ENCODE assay signal across 8 cellular contexts in the genomic region with DNA sequence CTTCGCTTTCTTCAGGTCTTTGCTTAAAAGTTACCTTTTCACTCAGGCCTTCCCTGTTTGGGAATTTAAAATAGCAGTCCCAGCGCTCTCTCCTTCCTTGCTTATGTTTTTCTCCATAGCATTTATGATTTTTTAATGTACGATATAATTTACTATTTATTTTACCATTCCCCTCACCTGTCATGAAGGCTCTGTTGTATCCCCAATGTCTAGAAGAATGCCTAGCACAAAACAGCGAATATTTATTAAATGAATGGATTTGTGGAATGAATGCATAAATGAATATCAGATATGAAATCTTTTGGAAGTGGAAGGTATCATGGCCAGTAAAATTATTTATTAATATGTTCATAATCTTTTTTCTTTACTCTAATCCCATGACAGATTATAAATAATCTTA. TPM values are rescaled to one million over a fixed set of nuclear protein-coding genes. Genes with fewer than 3 reads are reported as not detected.
DNase-seq lines count a peak whose midpoint lies in the region; ATAC-seq and TF ChIP-seq lines count a peak whose summit lies in the region.

No MANE protein-coding gene starts in this region.

- H2BK120ac ChIP-seq in trophoblast cell (ENCODE audit: insufficient read depth, low read length, poor library complexity) = no peak overlapping the region

- H2AK5ac ChIP-seq in trophoblast cell (ENCODE audit: low read length) = no peak overlapping the region

- no peak overlapping the region for H2BK5ac ChIP-seq in trophoblast cell (ENCODE audit: low read depth, low read length, poor library complexity)

- no peak for DNase-seq in CD8-positive, alpha-beta T cell
- DNase-seq in OCI-LY7 (ENCODE audit: low spot score) = no peak
- DNase-seq in esophagus muscularis mucosa (ENCODE audit: extremely low spot score) = no peak
- DNase-seq in trophoblast cell = no peak
- DNase-seq in CD14-positive monocyte (ENCODE audit: low spot score) = no peak
- DNase-seq in NCI-H526 treated with DMSO at 0.1 percent for 48 hours (lab: John Stamatoyannopoulos, UW) = no peak

- peak overlapping the region; percentile 90 for H3K4me3 ChIP-seq in CD8-positive, alpha-beta T cell (ENCODE audit: low read depth, low read length)
- H3K4me3 ChIP-seq in OCI-LY7 (ENCODE audit: low read depth, low read length, poor library complexity, severe bottlenecking) (peak overlapping the region; percentile 92), esophagus muscularis mucosa (peak overlapping the region; percentile 78 to 83 (median 82)), trophoblast cell (ENCODE audit: low read depth, low read length) (no peak overlapping the region)

- H3K36me3 ChIP-seq in CD8-positive, alpha-beta T cell (ENCODE audit: insufficient read depth, low read length) = no peaks in the 10 kb centered on the region
- H3K36me3 ChIP-seq in OCI-LY7 (ENCODE audit: insufficient read depth, low read length) (no peaks in the 10 kb centered on the region), esophagus muscularis mucosa (no peaks in the 10 kb centered on the region), trophoblast cell (ENCODE audit: control insufficient read depth in 1 of 2, insufficient read depth in 2 of 2, low read length in 2 of 2) (no peaks in the 10 kb centered on the region)

- H3K27ac Mint-ChIP-seq in CD8-positive, alpha-beta T cell = peak overlapping the region; percentile 99
- peak overlapping the region in 1 of 7 donors; percentile 21 for H3K27ac Mint-ChIP-seq in CD14-positive monocyte

- no peak overlapping the region for H3K18ac ChIP-seq in trophoblast cell (ENCODE audit: low read length)

- TF ChIP-seq CTCF in CD8-positive, alpha-beta T cell (IDR thresholded peaks at IDR 0.05) = no peak
- TF ChIP-seq CTCF in OCI-LY7 (conservative IDR thresholded peaks at IDR 0.05; ENCODE audit: low read length) (no peak), esophagus muscularis mucosa (IDR thresholded peaks at IDR 0.05) (no peak), CD14-positive monocyte (IDR thresholded peaks at IDR 0.05) (no peak)

- H3K27ac ChIP-seq in CD8-positive, alpha-beta T cell (ENCODE audit: low read depth, low read length) = no peak overlapping the region
- H3K27ac ChIP-seq in OCI-LY7 (ENCODE audit: low read depth, low read length, poor library complexity, severe bottlenecking) (no peak overlapping the region), esophagus muscularis mucosa (replicated peaks in 1 of 4) (peak overlapping the region; percentile 89 to 94 (median 90)), trophoblast cell (ENCODE audit: low read depth, low read length) (no peak overlapping the region)

- peaks cover 19% of the 10 kb centered on the region for H3K4me1 ChIP-seq in CD8-positive, alpha-beta T cell (ENCODE audit: insufficient read depth, low read length)
- H3K4me1 ChIP-seq in OCI-LY7 (ENCODE audit: insufficient read depth, low read length, poor library complexity, severe bottlenecking) = peaks cover 5% of the 10 kb centered on the region
- peaks cover 37 to 79% (median 72%) of the 10 kb centered on the region in 4 donors for H3K4me1 ChIP-seq in esophagus muscularis mucosa
- H3K4me1 ChIP-seq in trophoblast cell (ENCODE audit: control insufficient read depth in 1 of 2, insufficient read depth in 2 of 2, low read length in 2 of 2) = peaks cover 2 to 6% of the 10 kb centered on the region in 2 experiments

- no peak overlapping the region for H4K12ac ChIP-seq in trophoblast cell (ENCODE audit: low read depth, low read length)

- H3K79me2 ChIP-seq in OCI-LY7 (ENCODE audit: insufficient read depth, low read depth, low read length) (no peaks in the 10 kb centered on the region), trophoblast cell (ENCODE audit: control insufficient read depth, insufficient read depth, low read length, poor library complexity) (peaks cover 12% of the 10 kb centered on the region)

- H3K9me3 ChIP-seq in CD8-positive, alpha-beta T cell (ENCODE audit: low read length) = no peaks in the 10 kb centered on the region
- H3K9me3 ChIP-seq in OCI-LY7 (ENCODE audit: low read length) = no peaks in the 10 kb centered on the region
- H3K9me3 ChIP-seq in esophagus muscularis mucosa = no peaks in the 10 kb centered on the region
- H3K9me3 ChIP-seq in trophoblast cell (ENCODE audit: insufficient read depth, low read depth, low read length) = no peaks in the 10 kb centered on the region

- no peak for ATAC-seq in CD8-positive, alpha-beta T cell
- ATAC-seq in GM19324 (IDR thresholded peaks at IDR 0.05; ENCODE audit: low FRiP score, unreplicated experiment) (no peak), HG03159 (IDR thresholded peaks at IDR 0.05; ENCODE audit: unreplicated experiment) (no peak)

- H3K27me3 Mint-ChIP-seq in CD8-positive, alpha-beta T cell (ENCODE audit: low read depth) = peaks cover 4% of the 10 kb centered on the region
- peaks cover 0 to 2% (median 1%) of the 10 kb centered on the region in 3 donors for H3K27me3 Mint-ChIP-seq in CD14-positive monocyte (ENCODE audit: low read depth in 3 of 3)

- no peak overlapping the region for H3K4ac ChIP-seq in trophoblast cell (ENCODE audit: low read depth, low read length)

- peaks cover 5% of the 10 kb centered on the region for H3K36me3 Mint-ChIP-seq in CD8-positive, alpha-beta T cell
- peaks cover 7 to 11% of the 10 kb centered on the region in 2 donors for H3K36me3 Mint-ChIP-seq in CD14-positive monocyte

- no peak for TF ChIP-seq EP300 in esophagus muscularis mucosa (IDR thresholded peaks at IDR 0.05)

- H3K9me2 ChIP-seq in OCI-LY7 (ENCODE audit: insufficient read depth, low read length) = no peaks in the 10 kb centered on the region

- H3K9ac ChIP-seq in trophoblast cell (ENCODE audit: low read length) = no peak overlapping the region

- no TSS peak for BruUV-seq in OCI-LY7 (replicated peaks; lab: Mats Ljungman, UMichigan)

- H3K4me3 Mint-ChIP-seq in CD8-positive, alpha-beta T cell = peak overlapping the region; percentile 100
- H3K4me3 Mint-ChIP-seq in CD14-positive monocyte = peak overlapping the region in 1 of 2 donors; percentile 3

- H2AFZ ChIP-seq in OCI-LY7 (ENCODE audit: low read length) (peak overlapping the region; percentile 60; the same call in 1 of the 2 replicates), trophoblast cell (ENCODE audit: insufficient read depth, low read length, poor library complexity) (no peak overlapping the region)

- no peak overlapping the region for H4K8ac ChIP-seq in trophoblast cell (ENCODE audit: low read depth, low read length)

- no peaks in the 10 kb centered on the region for H4K20me1 ChIP-seq in OCI-LY7 (ENCODE audit: insufficient read depth, low read length)

- H2BK12ac ChIP-seq in trophoblast cell (ENCODE audit: low read length) = no peak overlapping the region

- no peaks in the 10 kb centered on the region for H3K27me3 ChIP-seq in CD8-positive, alpha-beta T cell (ENCODE audit: insufficient read depth, low read length)
- H3K27me3 ChIP-seq in esophagus muscularis mucosa (no peaks in the 10 kb centered on the region), trophoblast cell (ENCODE audit: insufficient read depth, low read length) (no peaks in the 10 kb centered on the region)

- intact Hi-C loops in CD8-positive, alpha-beta T cell (cut with DNase I, micrococcal nuclease) = loop anchor here (2.0 to 10.0 kb wide), 8 partner anchors 98 to 1108 kb away; a partner anchor contains a TSS
- intact Hi-C loops in OCI-LY7 (cut with micrococcal nuclease; ENCODE audit: unreplicated experiment) (no loop called here), esophagus muscularis mucosa (cut with DNase I) (loop anchor here (5.0 kb wide), 1 partner anchor 99 kb away; a partner anchor contains a TSS), CD14-positive monocyte (cut with micrococcal nuclease) (loop anchor here in 1 of 2 donors (5.0 kb wide), 1 partner anchor 99 kb away; a partner anchor contains a TSS)

- no peak for TF ChIP-seq POLR2A in esophagus muscularis mucosa (IDR thresholded peaks at IDR 0.05; ENCODE audit: low read depth)

- H3K4me2 ChIP-seq in OCI-LY7 (ENCODE audit: low read length) (peak overlapping the region; percentile 37), trophoblast cell (ENCODE audit: low read length) (peak overlapping the region; percentile 25)

- H3K79me1 ChIP-seq in trophoblast cell (ENCODE audit: low read length) = peaks cover 9% of the 10 kb centered on the region

- no peak overlapping the region for H4K91ac ChIP-seq in trophoblast cell (ENCODE audit: low read depth, low read length)

- H3K9me3 Mint-ChIP-seq in CD8-positive, alpha-beta T cell = no peaks in the 10 kb centered on the region
- H3K9me3 Mint-ChIP-seq in CD14-positive monocyte = no peaks in the 10 kb centered on the region

- peaks cover 37% of the 10 kb centered on the region for H3K4me1 Mint-ChIP-seq in CD8-positive, alpha-beta T cell (ENCODE audit: low read depth)
- peaks cover 35% of the 10 kb centered on the region for H3K4me1 Mint-ChIP-seq in CD14-positive monocyte

- POLR2A ChIA-PET in CD8-positive, alpha-beta T cell (lab: Charles Lee) = no interaction called here
- POLR2A ChIA-PET in OCI-LY7 (lab: Charles Lee) = interaction anchor here (0.7 kb wide), 1 partner anchor 11 kb away, joined by 3 read pairs; no protein-coding TSS in a partner anchor

- no peak overlapping the region for H3K14ac ChIP-seq in trophoblast cell (ENCODE audit: low read length)

- WGBS in esophagus muscularis mucosa = 64% methylated on average over 4 of the region's 4 CpGs
- no CpG with 5 or more reads among the region's 4 CpGs for WGBS in trophoblast cell (ENCODE audit: extremely low coverage, insufficient coverage, insufficient read length)

- CTCF ChIA-PET in CD8-positive, alpha-beta T cell (lab: Charles Lee) = interaction anchor here (1.2 kb wide), 1 partner anchor 10 kb away, joined by 4 read pairs; no protein-coding TSS in a partner anchor
- CTCF ChIA-PET in OCI-LY7 (lab: Charles Lee; ENCODE audit: unreplicated experiment) = no interaction called here

- no peak overlapping the region for H3K23ac ChIP-seq in trophoblast cell (ENCODE audit: low read length)

RNA-seq across cellular contexts. Expression of a gene that starts 0.4 kb away (rescaled TPM):
- 10 to 100 TPM; 48.5 to 49.2 TPM for total RNA-seq in CD8-positive, alpha-beta T cell
- total RNA-seq in OCI-LY7 (2014; rRNA removed; shearing (Covaris generic)) = 58.6 and 67.5 TPM in 2 replicates
- total RNA-seq in OCI-LY7 (2022) (87.8 and 99.1 TPM in 2 replicates), esophagus muscularis mucosa (10 to 100 TPM; 66.8 to 84.5 (median 75.9) TPM)
- polyA plus RNA-seq in trophoblast cell (2013) = 187 and 189 TPM in 2 replicates
- polyA plus RNA-seq in CD14-positive monocyte = 10 to 100 TPM; 31.3 to 41.4 TPM

Comparison
In these comparisons a context has a peak if more than half of its experiments do, and no peak if none do; other contexts are left out.
1. H3K27ac ChIP-seq: peak in esophagus muscularis mucosa (4 of 4); none in CD8-positive, alpha-beta T cell (single experiment), OCI-LY7 (single experiment) and trophoblast cell (single experiment).